In genomic region chr7:5997210-5997808, GRCh38 we compare ENCODE assay signal across 8 cellular contexts. TPM values are rescaled to one million over a fixed set of nuclear protein-coding genes. Genes with fewer than 3 reads are reported as not detected.
DNase-seq lines count a peak whose midpoint lies in the region; ATAC-seq and TF ChIP-seq lines count a peak whose summit lies in the region.

No MANE protein-coding gene starts in this region.

- H3K4me2 ChIP-seq in osteoblast (ENCODE audit: insufficient read depth, low read length) = no peak overlapping the region

- H2AFZ ChIP-seq in osteoblast (ENCODE audit: low read length) = no peak overlapping the region

- no peak for ATAC-seq in GM21360 (IDR thresholded peaks at IDR 0.05; ENCODE audit: unreplicated experiment)
- ATAC-seq in HG02840 (IDR thresholded peaks at IDR 0.05; ENCODE audit: low FRiP score, unreplicated experiment) = no peak

- H3K4me1 ChIP-seq in HEK293 (ENCODE audit: control insufficient read depth, insufficient read depth, low read length) = peaks cover 8% of the 10 kb centered on the region
- no peaks in the 10 kb centered on the region for H3K4me1 ChIP-seq in osteoblast (ENCODE audit: insufficient read depth, low read length)

- H3K36me3 ChIP-seq in HEK293 (ENCODE audit: control insufficient read depth in 2 of 2, insufficient read depth in 1 of 2, low read length in 2 of 2) (peaks cover 40 to 43% of the 10 kb centered on the region in 2 experiments; a peak in 2 of 3 replicates), osteoblast (ENCODE audit: insufficient read depth, low read length) (peaks cover 22% of the 10 kb centered on the region)

- H3K9me3 ChIP-seq in HEK293 (ENCODE audit: control insufficient read depth, insufficient read depth, low read depth, low read length) = no peaks in the 10 kb centered on the region
- H3K9me3 ChIP-seq in osteoblast (ENCODE audit: low read depth, low read length) = no peaks in the 10 kb centered on the region

- no peaks in the 10 kb centered on the region for H4K20me1 ChIP-seq in osteoblast (ENCODE audit: insufficient read depth, low read length)

- H3K27me3 ChIP-seq in osteoblast (ENCODE audit: insufficient read depth, low read length) = no peaks in the 10 kb centered on the region

- TF ChIP-seq CTCF in HEK293 (tag by site-specific recombination; IDR thresholded peaks at IDR 0.05) = no peak; the same call in 1 of the 2 replicates
- TF ChIP-seq CTCF in fibroblast of villous mesenchyme (IDR thresholded peaks at IDR 0.05; ENCODE audit: insufficient read depth, low read depth, low read length) = peak; percentile 68
- peak; percentile 70 for TF ChIP-seq CTCF in osteoblast (IDR thresholded peaks at IDR 0.05; ENCODE audit: extremely low read depth, low read depth, low read length)

- POLR2A ChIA-PET in HEK293 (lab: Yijun Ruan, JAX) = interaction anchor here (0.7 to 1.3 kb wide), 5 partner anchors 9 to 465 kb away, joined by 3 to 10 read pairs (median 4); partner anchors contain the start of genes AIMP2 and PMS2

- no peak overlapping the region for H3K4me3 ChIP-seq in HEK293 (ENCODE audit: low read depth, low read length)
- H3K4me3 ChIP-seq in fibroblast of villous mesenchyme (ENCODE audit: low read depth, low read length) = no peak overlapping the region
- no peak overlapping the region for H3K4me3 ChIP-seq in osteoblast (ENCODE audit: insufficient read depth, low read length)

- no peak overlapping the region for H3K27ac ChIP-seq in HEK293 (ENCODE audit: extremely low read depth, low read depth, low read length)
- no peak overlapping the region for H3K27ac ChIP-seq in osteoblast (ENCODE audit: low read depth, low read length)

- no peaks in the 10 kb centered on the region for H3K79me2 ChIP-seq in osteoblast (ENCODE audit: insufficient read depth, low read length)

- DNase-seq in CMK (ENCODE audit: low read depth) (peak; percentile 14), NCI-H748 treated with DMSO at 0.1 percent for 48 hours (lab: John Stamatoyannopoulos, UW) (peak; percentile 19), fibroblast of villous mesenchyme (ENCODE audit: low read depth) (peak; percentile 74), osteoblast (ENCODE audit: insufficient read length, low spot score, missing footprints) (peak; percentile 87)
- DNase-seq in activated CD8-positive, alpha-beta memory T cell treated with anti-CD3 and anti-CD28 coated beads, Interleukin-2, amount 50 U/mL, for 4 hours = peak; percentile 50

- CTCF ChIA-PET in HEK293 (lab: Yijun Ruan, JAX) = interaction anchor here (0.6 to 3.7 kb wide), 18 partner anchors 9 to 1023 kb away, joined by 3 to 28 read pairs (median 6); partner anchors contain the start of genes AIMP2, ANKRD61 and PMS2

TF ChIP-seq in HEK293, 187 proteins besides CTCF, POLR2A, EP300 and RAD21:
- no peak for TF ChIP-seq ZNF510 (tag by site-specific recombination; IDR thresholded peaks at IDR 0.05; ENCODE audit: insufficient replicate concordance)
- no peak for TF ChIP-seq SALL2 (tag by site-specific recombination; IDR thresholded peaks at IDR 0.05; ENCODE audit: borderline replicate concordance)
- TF ChIP-seq ZNF768 (tag by site-specific recombination; IDR thresholded peaks at IDR 0.05) = no peak
- TF ChIP-seq KLF16 (tag by site-specific recombination; IDR thresholded peaks at IDR 0.05) = no peak
- TF ChIP-seq ZNF654 (tag by site-specific recombination; IDR thresholded peaks at IDR 0.05; ENCODE audit: low read depth) = peak; percentile 92
- TF ChIP-seq ZNF701 (tag by site-specific recombination; IDR thresholded peaks at IDR 0.05) = no peak
- no peak for TF ChIP-seq ZNF416 (tag by site-specific recombination; IDR thresholded peaks at IDR 0.05)
- no peak for TF ChIP-seq ZBTB44 (tag by site-specific recombination; IDR thresholded peaks at IDR 0.05)
- no peak for TF ChIP-seq PRDM1 (tag by site-specific recombination; IDR thresholded peaks at IDR 0.05)
- TF ChIP-seq ZNF362 (tag by site-specific recombination; IDR thresholded peaks at IDR 0.05) = peak; percentile 91

RNA-seq across cellular contexts. Expression of gene PMS2, which starts 11.5 kb away (rescaled TPM):
- total RNA-seq in fibroblast of villous mesenchyme (16.8 and 23.3 TPM in 2 replicates), osteoblast (22.4 and 23.5 TPM in 2 replicates)

RNA-seq across cellular contexts. Expression of gene AIMP2, which starts 11.8 kb away (rescaled TPM):
- 54.4 and 63.1 TPM in 2 replicates for total RNA-seq in fibroblast of villous mesenchyme
- total RNA-seq in osteoblast = 60.1 and 61.5 TPM in 2 replicates

RNA-seq across cellular contexts. Expression of gene RSPH10B, which starts 26.8 kb away (rescaled TPM):
- total RNA-seq in fibroblast of villous mesenchyme = under 0.01 TPM in 1 of 2 replicates, not detected in the other
- under 0.01 TPM in 1 of 2 replicates, not detected in the other for total RNA-seq in osteoblast

RNA-seq across cellular contexts. Expression of gene ANKRD61, which starts 33.9 kb away (rescaled TPM):
- total RNA-seq in fibroblast of villous mesenchyme = not detected in 2 replicates
- not detected in 2 replicates for total RNA-seq in osteoblast

Comparison
In these comparisons a context has a peak if more than half of its experiments do, and no peak if none do; other contexts are left out.
1. DNase-seq: peak in every context shown above with its lines; median percentile 87 in osteoblast; 74 in fibroblast of villous mesenchyme; 50 in activated CD8-positive, alpha-beta memory T cell treated with anti-CD3 and anti-CD28 coated beads, Interleukin-2, amount 50 U/mL, for 4 hours; 19 in NCI-H748 treated with DMSO at 0.1 percent for 48 hours; 14 in CMK.